In the genomic region with DNA sequence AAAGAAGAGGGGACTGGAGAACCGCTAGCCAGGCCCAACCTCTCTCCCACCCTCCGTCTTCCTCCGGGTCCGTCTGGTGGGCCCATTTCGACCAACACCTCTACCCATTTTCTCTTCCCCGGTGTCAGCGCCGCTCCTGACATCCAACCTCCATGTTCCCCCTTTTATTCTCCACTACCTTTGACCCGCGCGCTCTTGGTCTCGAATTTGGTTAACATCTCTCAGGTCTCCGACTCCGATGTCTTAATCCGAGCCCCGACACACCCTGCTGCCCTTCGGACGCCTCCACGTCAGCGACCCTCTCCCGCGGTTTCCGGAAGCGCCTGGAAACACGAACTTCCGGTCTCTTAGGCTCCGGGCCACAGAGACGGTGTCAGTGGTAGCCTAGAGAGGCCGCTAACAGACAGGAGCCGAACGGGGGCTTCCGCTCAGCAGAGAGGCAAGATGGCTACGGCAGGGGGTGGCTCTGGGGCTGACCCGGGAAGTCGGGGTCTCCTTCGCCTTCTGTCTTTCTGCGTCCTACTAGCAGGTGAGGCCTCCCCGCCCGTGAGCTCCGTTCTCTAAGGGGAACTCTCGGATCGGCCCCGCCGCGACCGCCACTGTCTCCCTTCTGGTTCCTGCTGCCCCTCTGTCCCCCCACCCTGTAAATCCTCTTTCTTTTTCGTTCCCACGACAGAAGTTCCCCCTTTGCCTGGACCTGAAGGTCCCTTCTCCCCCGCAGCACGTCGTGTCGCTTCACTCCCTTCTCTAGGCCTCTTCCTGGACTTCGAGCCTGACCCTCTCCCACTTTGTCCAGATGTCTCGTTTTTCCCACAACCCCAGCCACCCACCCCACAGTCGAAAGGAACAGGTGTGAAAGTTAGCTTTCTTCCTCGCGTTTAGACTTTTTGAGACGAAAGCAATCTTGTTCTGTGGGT, we compare ENCODE assay signal across 8 cellular contexts. TPM values are rescaled to one million over a fixed set of nuclear protein-coding genes. Genes with fewer than 3 reads are reported as not detected.
DNase-seq lines count a peak whose midpoint lies in the region; ATAC-seq, FAIRE-seq and TF ChIP-seq lines count a peak whose summit lies in the region.

Gene COPA (minus strand): TSS at position 298 of the 917 bp plus-strand sequence. CDS start 80 bp downstream, at position 218.
Gene NCSTN (plus strand): TSS at position 431 of the 917 bp plus-strand sequence. CDS start 14 bp downstream, at position 445.

- H3K36me3 ChIP-seq in H1 (ENCODE audit: control insufficient read depth in 2 of 4, insufficient read depth in 4 of 4, low read length in 3 of 4) (peaks cover 11 to 26% (median 23%) of the 10 kb centered on the region in 4 experiments), mesenchymal stem cell (ENCODE audit: control insufficient read depth in 1 of 2, insufficient read depth in 2 of 2, low read depth in 1 of 2, low read length in 2 of 2) (peaks cover 11 to 62% of the 10 kb centered on the region in 2 experiments)

- CTCF ChIA-PET in H1 (lab: Charles Lee; ENCODE audit: partially characterized antibody) = interaction anchor here (0.8 to 26.0 kb wide), 5 partner anchors 12 to 275 kb away, joined by 3 to 683 read pairs (median 4); no protein-coding TSS in a partner anchor

- TF ChIP-seq POLR2A in H1 (IDR thresholded peaks at IDR 0.05; ENCODE audit: control extremely low read depth in 1 of 2, low read depth in 2 of 2, low read length in 2 of 2) = peak; percentile 86 to 95

- H3K14ac ChIP-seq in H1 (ENCODE audit: insufficient read length) = no peak within 1 kb of the TSS
- peak within 1 kb of the TSS in 1 of 2 experiments; percentile 68 for H3K14ac ChIP-seq in mesenchymal stem cell (ENCODE audit: low read length in 2 of 2)

- H2BK15ac ChIP-seq in H1 (ENCODE audit: low read length) (no peak within 1 kb of the TSS), mesenchymal stem cell (ENCODE audit: low read depth, poor library complexity, severe bottlenecking) (no peak within 1 kb of the TSS)

- no peak within 1 kb of the TSS for H2BK20ac ChIP-seq in H1 (ENCODE audit: low read length)

- POLR2A ChIA-PET in H1 (lab: Charles Lee; ENCODE audit: partially characterized antibody) = interaction anchor here (0.7 to 2.2 kb wide), 8 partner anchors 8 to 115 kb away, joined by 3 to 12 read pairs (median 4); partner anchors contain the start of gene PEX19

- peak; percentile 87 for ATAC-seq in GM21360 (IDR thresholded peaks at IDR 0.05; ENCODE audit: unreplicated experiment)

- H2BK120ac ChIP-seq in H1 (replicated peaks; ENCODE audit: low read depth, low read length) (peak within 1 kb of the TSS; percentile 89), mesenchymal stem cell (ENCODE audit: low read depth, low read length) (peak within 1 kb of the TSS; percentile 64)

- H2AK5ac ChIP-seq in H1 (ENCODE audit: low read depth, low read length) = no peak within 1 kb of the TSS
- H2AK5ac ChIP-seq in mesenchymal stem cell (ENCODE audit: low read length, severe bottlenecking) = peak within 1 kb of the TSS; percentile 66

- H3K4me3 ChIP-seq in H1 (ENCODE audit: extremely low read depth in 1 of 4, insufficient read depth in 2 of 4, low read depth in 3 of 4, low read length in 4 of 4) (peak within 1 kb of the TSS; percentile 88 to 98 (median 94)), mesenchymal stem cell (ENCODE audit: insufficient read depth in 1 of 2, low read depth in 1 of 2, low read length in 2 of 2) (peak within 1 kb of the TSS; percentile 78 to 96)

- H3K9me3 ChIP-seq in H1 (ENCODE audit: insufficient read depth in 2 of 2, low read depth in 1 of 2, low read length in 1 of 2) = no peaks in the 10 kb centered on the region
- no peaks in the 10 kb centered on the region for H3K9me3 ChIP-seq in mesenchymal stem cell (ENCODE audit: control insufficient read depth, low read length)

- peaks cover 0 to 4% of the 10 kb centered on the region in 2 experiments for H4K20me1 ChIP-seq in H1 (replicated peaks in 1 of 2; ENCODE audit: control insufficient read depth in 1 of 2, insufficient read depth in 2 of 2, low read length in 2 of 2)

- no peak for TF ChIP-seq RAD21 in H1 (IDR thresholded peaks at IDR 0.05 in 1 of 2, conservative IDR thresholded peaks at IDR 0.05 in 1 of 2; ENCODE audit: low read depth in 2 of 2, low read length in 2 of 2)

- H3K27me3 ChIP-seq in H1 (replicated peaks in 1 of 4; ENCODE audit: control insufficient read depth in 3 of 4, extremely low read depth in 1 of 4, insufficient read depth in 3 of 4, low read length in 3 of 4) (no peaks in the 10 kb centered on the region), mesenchymal stem cell (ENCODE audit: control insufficient read depth in 1 of 2, insufficient read depth in 1 of 2, low read length in 2 of 2) (no peaks in the 10 kb centered on the region)

- peak within 1 kb of the TSS; percentile 69; the same call in 1 of the 2 replicates for H2BK12ac ChIP-seq in H1 (ENCODE audit: low read depth, low read length)
- H2BK12ac ChIP-seq in mesenchymal stem cell (ENCODE audit: low read length in 2 of 2) = peak within 1 kb of the TSS in 1 of 2 experiments; percentile 25

- H2AFZ ChIP-seq in H1 (ENCODE audit: low read length) (peak within 1 kb of the TSS; percentile 72; the same call in 1 of the 2 replicates), mesenchymal stem cell (ENCODE audit: low read depth, low read length) (peak within 1 kb of the TSS; percentile 66)

- 2% methylated on average over 56 of the region's 58 CpGs; no CpG with 5 or more reads in 1 of the 2 experiments for WGBS in H1 (ENCODE audit: extremely low coverage in 1 of 2, insufficient coverage in 1 of 2, insufficient read length in 1 of 2, insufficient replicate concordance in 2 of 2, low coverage in 1 of 2, low lambda C conversion rate in 2 of 2, missing lambda C conversion rate in 1 of 2), 2 experiments
- under 1% methylated on average over 53 of the region's 58 CpGs for WGBS in mesenchymal stem cell

- H3K4me1 ChIP-seq in H1 (replicated peaks in 1 of 4; ENCODE audit: control insufficient read depth in 3 of 4, insufficient read depth in 4 of 4, low read length in 3 of 4) (no peaks in the 10 kb centered on the region; a peak in 1 of 7 replicates), mesenchymal stem cell (ENCODE audit: control insufficient read depth, insufficient read depth, low read depth, low read length) (no peaks in the 10 kb centered on the region)

- no peak for TF ChIP-seq EP300 in H1 (IDR thresholded peaks at IDR 0.05; ENCODE audit: borderline replicate concordance in 1 of 2, low read depth in 2 of 2, low read length in 2 of 2)

- peaks cover 18 to 58% of the 10 kb centered on the region in 2 experiments for H3K79me2 ChIP-seq in H1 (ENCODE audit: control insufficient read depth in 1 of 2, insufficient read depth in 2 of 2, low read length in 2 of 2)

- H3K23ac ChIP-seq in H1 (ENCODE audit: insufficient read length) (no peak within 1 kb of the TSS), mesenchymal stem cell (ENCODE audit: low read length in 2 of 2) (peak within 1 kb of the TSS in 1 of 2 experiments; percentile 57)

- DNase-seq in CMK (ENCODE audit: low read depth) (peak; percentile 90), HTR-8/SVneo (ENCODE audit: insufficient read length, low spot score) (peak; percentile 81), NOMO-1 treated with dmso at 0.1 percent for 144 hours (lab: John Stamatoyannopoulos, UW; ENCODE audit: unreplicated experiment) (peak; percentile 94), H1 (ENCODE audit: low read depth in 1 of 2, low spot score in 2 of 2) (peak; percentile 71 to 90), mesenchymal stem cell (peak; percentile 98)
- DNase-seq in activated CD8-positive, alpha-beta memory T cell treated with anti-CD3 and anti-CD28 coated beads for 48 hours (ENCODE audit: low read depth in 2 of 3, low spot score in 2 of 3) = peak; percentile 43 to 78 (median 77)
- peak; percentile 79 for DNase-seq in stimulated activated CD8-positive, alpha-beta memory T cell treated with anti-CD3 and anti-CD28 coated beads, Interleukin-12 subunit alpha, Interleukin-12 subunit beta, amount 100 ng/mL, for 4 hours (ENCODE audit: low read depth)

- TF ChIP-seq CTCF in H1 (IDR thresholded peaks at IDR 0.05; ENCODE audit: control extremely low read depth in 1 of 3, insufficient read depth in 1 of 3, low read depth in 1 of 3, low read length in 3 of 3) = no peak

- H3K27ac ChIP-seq in H1 (ENCODE audit: low read depth, low read length) (peak within 1 kb of the TSS; percentile 88), mesenchymal stem cell (ENCODE audit: low read length, poor library complexity, severe bottlenecking) (peak within 1 kb of the TSS; percentile 85)

- H3K18ac ChIP-seq in H1 (ENCODE audit: extremely low read depth, low read length) (peak within 1 kb of the TSS; percentile 28), mesenchymal stem cell (ENCODE audit: low read depth in 1 of 2, low read length in 2 of 2) (peak within 1 kb of the TSS; percentile 95 to 98)

- FAIRE-seq in HTR-8/SVneo (lab: Jason Lieb, UNC) (no peak), H1 (lab: Jason Lieb, UNC) (no peak)

- no peaks in the 10 kb centered on the region; the same call in 1 of the 2 replicates for H3K23me2 ChIP-seq in H1 (ENCODE audit: low read depth, low read length)

- H3K4me2 ChIP-seq in H1 (ENCODE audit: insufficient read depth in 1 of 2, low read depth in 2 of 2, low read length in 2 of 2) (peak within 1 kb of the TSS; percentile 62 to 89), mesenchymal stem cell (ENCODE audit: low read length, poor library complexity, severe bottlenecking) (peak within 1 kb of the TSS; percentile 80)

- H3K9ac ChIP-seq in H1 (replicated peaks in 1 of 4; ENCODE audit: extremely low read depth in 1 of 4, low read depth in 3 of 4, low read length in 3 of 4) (peak within 1 kb of the TSS; percentile 82 to 92 (median 86)), mesenchymal stem cell (ENCODE audit: low read length) (peak within 1 kb of the TSS; percentile 99)

- H3K79me1 ChIP-seq in H1 (ENCODE audit: low read depth, low read length) (no peaks in the 10 kb centered on the region; the same call in 1 of the 2 replicates), mesenchymal stem cell (replicated peaks; ENCODE audit: low read length, poor library complexity, severe bottlenecking) (peaks cover 14% of the 10 kb centered on the region)

- H2BK5ac ChIP-seq in H1 (ENCODE audit: low read depth, low read length) (peak within 1 kb of the TSS; percentile 84), mesenchymal stem cell (ENCODE audit: low read depth, low read length, poor library complexity, severe bottlenecking) (peak within 1 kb of the TSS; percentile 60)

- H4K91ac ChIP-seq in H1 (replicated peaks; ENCODE audit: insufficient read length, low read length) (peak within 1 kb of the TSS; percentile 52), mesenchymal stem cell (ENCODE audit: low read length) (peak within 1 kb of the TSS; percentile 83)

- H3K56ac ChIP-seq in H1 (replicated peaks; ENCODE audit: insufficient read length, low read depth, low read length) = peak within 1 kb of the TSS; percentile 62

- H4K5ac ChIP-seq in H1 (ENCODE audit: insufficient read length, low read depth, low read length) = peak within 1 kb of the TSS; percentile 86

- peak within 1 kb of the TSS; percentile 98; the same call in 1 of the 2 replicates for H4K8ac ChIP-seq in H1 (ENCODE audit: extremely low read depth, insufficient read depth, low read length)
- peak within 1 kb of the TSS; percentile 92 for H4K8ac ChIP-seq in mesenchymal stem cell (ENCODE audit: low read length)

- H3K4ac ChIP-seq in H1 (replicated peaks; ENCODE audit: insufficient read length, low read depth, low read length) (peak within 1 kb of the TSS; percentile 90), mesenchymal stem cell (ENCODE audit: low read depth in 1 of 2, low read length in 2 of 2) (peak within 1 kb of the TSS; percentile 83 to 88)

RNA-seq across cellular contexts. Expression of gene COPA, which starts in this region (rescaled TPM):
- 115 TPM in 2 replicates for total RNA-seq in H1 (2021; fragmentation: NEBNext Ultra II Directional; extraction: Animal tissue kit (Norgen Biotek cat#: 25700))
- 56.4 and 78.2 TPM in 2 replicates for polyA plus RNA-seq in H1 (2011; rRNA removed)
- polyA plus RNA-seq in H1 (2011; cell fraction: cytosol; rRNA removed) = 88.6 TPM
- 66.2 TPM for polyA plus RNA-seq in H1 (2011; cell fraction: nucleus; rRNA removed)
- 69.4 to 92.6 TPM (median 83.5 TPM) in 4 replicates for polyA plus RNA-seq in H1 (2012, experiment 1 of 2)
- polyA plus RNA-seq in H1 (2012, experiment 2 of 2) = 17.5 TPM
- 71.0 TPM for polyA plus RNA-seq in H1 (2013, experiment 1 of 2)
- 63.2 TPM for polyA plus RNA-seq in H1 (2013, experiment 2 of 2)
- 207 and 312 TPM in 2 replicates for polyA minus RNA-seq in H1 (2011; rRNA and poly(A)+ RNA removed)
- 114 TPM for polyA minus RNA-seq in H1 (2011; cell fraction: cytosol; rRNA and poly(A)+ RNA removed)
- 92.1 TPM for polyA minus RNA-seq in H1 (2011; cell fraction: nucleus; rRNA and poly(A)+ RNA removed)
- polyA plus RNA-seq in mesenchymal stem cell (2013, experiment 1 of 2) = 189 TPM
- polyA plus RNA-seq in mesenchymal stem cell (2013, experiment 2 of 2) = 186 TPM

RNA-seq across cellular contexts. Expression of gene NCSTN, which starts in this region (rescaled TPM):
- 64.7 and 70.1 TPM in 2 replicates for total RNA-seq in H1 (2021; fragmentation: NEBNext Ultra II Directional; extraction: Animal tissue kit (Norgen Biotek cat#: 25700))
- 115 and 125 TPM in 2 replicates for polyA plus RNA-seq in H1 (2011; rRNA removed)
- polyA plus RNA-seq in H1 (2011; cell fraction: cytosol; rRNA removed) = 102 TPM
- polyA plus RNA-seq in H1 (2011; cell fraction: nucleus; rRNA removed) = 156 TPM
- polyA plus RNA-seq in H1 (2012, experiment 1 of 2) = 65.3 to 79.1 TPM (median 68.2 TPM) in 4 replicates
- polyA plus RNA-seq in H1 (2012, experiment 2 of 2) = 47.5 TPM
- 139 TPM for polyA plus RNA-seq in H1 (2013, experiment 1 of 2)
- 132 TPM for polyA plus RNA-seq in H1 (2013, experiment 2 of 2)
- polyA minus RNA-seq in H1 (2011; rRNA and poly(A)+ RNA removed) = 118 and 137 TPM in 2 replicates
- 34.7 TPM for polyA minus RNA-seq in H1 (2011; cell fraction: cytosol; rRNA and poly(A)+ RNA removed)
- polyA minus RNA-seq in H1 (2011; cell fraction: nucleus; rRNA and poly(A)+ RNA removed) = 66.9 TPM
- polyA plus RNA-seq in mesenchymal stem cell (2013, experiment 1 of 2) = 193 TPM
- polyA plus RNA-seq in mesenchymal stem cell (2013, experiment 2 of 2) = 190 TPM

Comparison
In these comparisons a context has a peak if more than half of its experiments do, and no peak if none do; other contexts are left out.
1. Peak in every context shown above with its lines: DNase-seq, ATAC-seq, H3K4me3 ChIP-seq and H3K27ac ChIP-seq.